1 cellular context compared by ENCODE assay signal in genomic region chr17:72403713-72404209, GRCh38.
A peak's percentile ranks its signal among the peaks of the same experiment; 100 is the strongest.
TF ChIP-seq lines count a peak whose summit lies in the region.

No MANE protein-coding gene starts in this region.

TF ChIP-seq in HepG2, 621 proteins besides CTCF, POLR2A, EP300 and RAD21 (continued from another document and continues in another):
- TF ChIP-seq KDM4B (CRISPR knock-in tag; IDR thresholded peaks at IDR 0.05) (0 out of 2 replicates have a peak, but pooled peaks have one; percentile 31), HNRNPL (IDR thresholded peaks at IDR 0.05; ENCODE audit: low read depth, low read length) (no peak), BCL6 (CRISPR knock-in tag; IDR thresholded peaks at IDR 0.05) (peak; percentile 90), PATZ1 (CRISPR knock-in tag; IDR thresholded peaks at IDR 0.05) (peak; percentile 99), ATF2 (CRISPR knock-in tag; IDR thresholded peaks at IDR 0.05) (peak; percentile 71), ZNF235 (CRISPR knock-in tag; IDR thresholded peaks at IDR 0.05; ENCODE audit: borderline replicate concordance) (no peak), NR1H2 (CRISPR knock-in tag; IDR thresholded peaks at IDR 0.05; ENCODE audit: borderline replicate concordance, low read depth) (no peak; the same call in 1 of the 2 replicates), ARNT (IDR thresholded peaks at IDR 0.05) (no peak), EZH2 (conservative IDR thresholded peaks at IDR 0.05; ENCODE audit: low read depth, low read length) (no peak), CAMTA2 (CRISPR knock-in tag; IDR thresholded peaks at IDR 0.05; ENCODE audit: borderline replicate concordance) (no peak), ZNF674 (CRISPR knock-in tag; IDR thresholded peaks at IDR 0.05; ENCODE audit: low read depth) (no peak), ZNF619 (CRISPR knock-in tag; IDR thresholded peaks at IDR 0.05) (no peak; the same call in 1 of the 2 replicates), ATF7 (IDR thresholded peaks at IDR 0.05) (no peak), ATF7 (CRISPR knock-in tag; IDR thresholded peaks at IDR 0.05) (peak; percentile 81; the same call in 1 of the 2 replicates), MXD1 (CRISPR knock-in tag; IDR thresholded peaks at IDR 0.05) (no peak), ZFAT (CRISPR knock-in tag; conservative IDR thresholded peaks at IDR 0.05) (no peak), TARDBP (CRISPR knock-in tag; IDR thresholded peaks at IDR 0.05) (peak; percentile 98), ZNF724P (CRISPR knock-in tag; IDR thresholded peaks at IDR 0.05; ENCODE audit: borderline replicate concordance) (no peak), YEATS4 (CRISPR knock-in tag; IDR thresholded peaks at IDR 0.05; ENCODE audit: borderline replicate concordance) (no peak), ZBTB2 (CRISPR knock-in tag; IDR thresholded peaks at IDR 0.05; ENCODE audit: low read depth) (no peak), ZGPAT (CRISPR knock-in tag; IDR thresholded peaks at IDR 0.05) (peak; percentile 84), TCF7 (IDR thresholded peaks at IDR 0.05; ENCODE audit: low read depth) (peak; percentile 98), ZIK1 (CRISPR knock-in tag; IDR thresholded peaks at IDR 0.05; ENCODE audit: borderline replicate concordance, low read depth) (no peak), ZNF530 (CRISPR knock-in tag; IDR thresholded peaks at IDR 0.05; ENCODE audit: low read depth) (no peak), ZNF768 (CRISPR knock-in tag; IDR thresholded peaks at IDR 0.05) (no peak), ZNF772 (CRISPR knock-in tag; IDR thresholded peaks at IDR 0.05) (peak; percentile 91), ZSCAN21 (CRISPR knock-in tag; IDR thresholded peaks at IDR 0.05; ENCODE audit: borderline replicate concordance) (0 out of 2 replicates have a peak, but pooled peaks have one; percentile 67), HBP1 (CRISPR knock-in tag; IDR thresholded peaks at IDR 0.05; ENCODE audit: low read depth) (0 out of 2 replicates have a peak, but pooled peaks have one; percentile 58), TBX3 (IDR thresholded peaks at IDR 0.05; ENCODE audit: borderline replicate concordance) (peak; percentile 50; the same call in 1 of the 2 replicates), DNMT1 (CRISPR knock-in tag; IDR thresholded peaks at IDR 0.05) (no peak), ZBTB25 (CRISPR knock-in tag; IDR thresholded peaks at IDR 0.05) (no peak), NFE2L2 (IDR thresholded peaks at IDR 0.05; ENCODE audit: low read length) (no peak), ZNF569 (CRISPR knock-in tag; IDR thresholded peaks at IDR 0.05; ENCODE audit: borderline replicate concordance) (no peak), DRAP1 (CRISPR knock-in tag; IDR thresholded peaks at IDR 0.05) (peak; percentile 95), ZBTB7A (CRISPR knock-in tag; IDR thresholded peaks at IDR 0.05) (peak; percentile 89; the same call in 1 of the 2 replicates), ZMAT5 (CRISPR knock-in tag; IDR thresholded peaks at IDR 0.05; ENCODE audit: borderline replicate concordance, low read depth) (no peak), ZNF644 (CRISPR knock-in tag; IDR thresholded peaks at IDR 0.05; ENCODE audit: low read depth) (peak; percentile 65; the same call in 1 of the 2 replicates), BORCS8-MEF2B (CRISPR knock-in tag; IDR thresholded peaks at IDR 0.05) (peak; percentile 19; the same call in 1 of the 2 replicates), ZNF839 (CRISPR knock-in tag; IDR thresholded peaks at IDR 0.05; ENCODE audit: borderline replicate concordance) (no peak), ZNF550 (CRISPR knock-in tag; IDR thresholded peaks at IDR 0.05; ENCODE audit: borderline replicate concordance) (no peak), RBM22 (optimal IDR thresholded peaks at IDR 0.05; ENCODE audit: low read length) (no peak), PAF1 (CRISPR knock-in tag; IDR thresholded peaks at IDR 0.05) (no peak), TRIM24 (CRISPR knock-in tag; IDR thresholded peaks at IDR 0.05) (peak; percentile 61; the same call in 1 of the 2 replicates), UBTF (CRISPR knock-in tag; IDR thresholded peaks at IDR 0.05) (peak; percentile 75), ZNF773 (CRISPR knock-in tag; IDR thresholded peaks at IDR 0.05; ENCODE audit: borderline replicate concordance) (no peak), PBX3 (CRISPR knock-in tag; IDR thresholded peaks at IDR 0.05; ENCODE audit: borderline replicate concordance) (no peak)
